In genomic region chr7:85191383-85191782, GRCh38 we compare ENCODE assay signal across 1 cellular context.
TF ChIP-seq lines count a peak whose summit lies in the region.

No MANE protein-coding gene starts in this region.

TF ChIP-seq in GM23338, 12 proteins besides CTCF, POLR2A, EP300 and RAD21 (continued from another document):
- no peak for TF ChIP-seq ZNF462 (CRISPR knock-in tag; IDR thresholded peaks at IDR 0.05)
- no peak for TF ChIP-seq CREB1 (CRISPR knock-in tag; IDR thresholded peaks at IDR 0.05; ENCODE audit: low read depth)
- no peak for TF ChIP-seq ZNF114 (CRISPR knock-in tag; IDR thresholded peaks at IDR 0.05)
- TF ChIP-seq POLR2AphosphoS5 (IDR thresholded peaks at IDR 0.05; ENCODE audit: low read depth), result no peak
- no peak for TF ChIP-seq EZH2 (IDR thresholded peaks at IDR 0.05; ENCODE audit: low read depth, unreplicated experiment)
- no peak for TF ChIP-seq NANOG (IDR thresholded peaks at IDR 0.05; ENCODE audit: borderline replicate concordance)
- TF ChIP-seq ETS1 (IDR thresholded peaks at IDR 0.05), result no peak
- TF ChIP-seq EZH2phosphoT487 (IDR thresholded peaks at IDR 0.05; ENCODE audit: unreplicated experiment), result no peak
- TF ChIP-seq ZNF331 (CRISPR knock-in tag; IDR thresholded peaks at IDR 0.05; ENCODE audit: low read depth), result no peak
- TF ChIP-seq STAT1 (IDR thresholded peaks at IDR 0.05; ENCODE audit: unreplicated experiment), result no peak
- TF ChIP-seq REST (IDR thresholded peaks at IDR 0.05; ENCODE audit: unreplicated experiment), result no peak
